1 cellular context compared by ENCODE assay signal in the genomic region with DNA sequence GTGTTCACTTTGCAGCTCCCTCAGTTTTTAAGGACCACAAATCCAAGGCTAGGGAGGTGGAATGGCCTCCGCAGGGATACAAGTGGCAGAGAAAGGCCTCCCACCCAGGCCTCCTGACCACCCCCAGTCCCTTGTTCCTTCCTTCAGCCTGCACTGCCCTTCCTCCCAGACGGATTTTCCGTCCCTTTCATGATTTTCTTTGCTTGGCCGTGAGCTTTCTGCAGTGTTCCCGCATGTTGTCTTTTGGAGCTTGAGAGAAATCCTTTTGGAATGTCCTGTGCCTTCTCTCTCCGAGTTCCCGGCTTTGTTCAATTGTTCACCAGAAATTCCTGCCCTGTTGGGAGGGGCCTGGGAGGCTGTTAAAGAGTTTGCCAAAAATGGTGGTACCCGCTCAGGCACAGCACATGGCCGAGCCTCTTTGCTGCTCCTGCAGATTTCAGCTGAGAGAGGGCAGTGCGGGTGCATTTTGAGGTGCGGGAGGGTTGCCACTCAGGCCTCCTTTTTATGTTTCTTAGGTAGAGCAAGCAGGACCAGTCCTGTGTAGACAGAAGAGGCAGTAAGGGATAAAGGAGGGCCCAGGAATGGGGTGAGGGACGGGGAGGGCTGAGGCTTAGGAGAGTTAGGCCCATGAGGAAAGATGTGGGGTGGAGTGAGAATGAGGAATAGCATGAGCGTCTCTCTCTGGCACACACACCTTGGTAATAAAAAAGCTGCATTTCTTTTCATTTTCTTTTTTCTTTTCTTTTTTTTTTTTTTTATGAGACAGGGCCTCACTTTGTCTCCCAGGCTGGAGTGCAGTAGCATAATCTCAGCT.
TF ChIP-seq lines count a peak whose summit lies in the region.

No MANE protein-coding gene starts in this region.

TF ChIP-seq in IMR-90, 13 proteins besides CTCF, POLR2A, EP300 and RAD21:
- TF ChIP-seq, protein P1, sequence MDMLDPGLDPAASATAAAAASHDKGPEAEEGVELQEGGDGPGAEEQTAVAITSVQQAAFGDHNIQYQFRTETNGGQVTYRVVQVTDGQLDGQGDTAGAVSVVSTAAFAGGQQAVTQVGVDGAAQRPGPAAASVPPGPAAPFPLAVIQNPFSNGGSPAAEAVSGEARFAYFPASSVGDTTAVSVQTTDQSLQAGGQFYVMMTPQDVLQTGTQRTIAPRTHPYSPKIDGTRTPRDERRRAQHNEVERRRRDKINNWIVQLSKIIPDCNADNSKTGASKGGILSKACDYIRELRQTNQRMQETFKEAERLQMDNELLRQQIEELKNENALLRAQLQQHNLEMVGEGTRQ (IDR thresholded peaks at IDR 0.05; ENCODE audit: low read depth, low read length): no peak
- TF ChIP-seq BHLHE40 (IDR thresholded peaks at IDR 0.05; ENCODE audit: low read depth, low read length) (no peak), RFX5 (IDR thresholded peaks at IDR 0.05; ENCODE audit: low read depth, low read length) (no peak), MXI1 (IDR thresholded peaks at IDR 0.05; ENCODE audit: borderline replicate concordance, low read depth, low read length) (no peak), FOS (IDR thresholded peaks at IDR 0.05; ENCODE audit: low read depth, low read length) (no peak)
